In the genomic region with DNA sequence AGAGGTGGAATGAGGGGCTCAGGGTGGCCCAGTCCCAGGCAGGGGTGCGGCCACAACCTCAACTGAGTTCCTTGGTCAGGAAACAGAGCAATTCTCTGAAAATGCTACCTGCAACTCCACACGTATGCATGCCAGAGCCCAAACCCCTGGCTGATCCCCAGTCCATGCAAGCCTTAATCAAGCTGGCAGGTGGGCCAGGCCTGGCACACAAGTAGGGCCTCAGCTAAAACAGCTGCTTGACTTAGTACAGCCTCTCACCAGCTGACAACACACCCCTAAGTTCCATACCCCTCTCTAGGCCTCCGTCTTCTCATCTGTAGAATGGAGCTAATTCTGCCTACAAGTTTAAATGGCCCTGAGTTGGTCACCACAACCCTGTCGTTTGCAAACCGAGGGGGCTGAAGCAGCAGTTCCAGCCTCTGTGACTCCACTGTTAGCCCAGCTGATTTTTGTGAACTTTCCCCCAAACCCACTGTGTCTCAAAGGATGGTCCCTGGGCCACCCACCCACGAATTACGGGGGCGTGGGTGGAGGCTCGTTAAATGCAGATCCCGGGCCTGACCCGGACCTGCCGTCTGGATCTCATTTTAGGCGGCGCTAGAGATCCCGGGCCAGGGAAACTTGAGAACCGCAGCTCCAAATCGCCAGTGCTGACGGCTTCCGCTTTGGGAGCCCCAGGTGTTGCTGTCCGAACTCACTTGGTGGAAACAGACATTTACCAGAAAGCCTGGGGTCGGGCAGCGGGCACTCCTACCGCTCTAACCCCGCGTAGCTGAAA, we compare ENCODE assay signal across 8 cellular contexts. TPM values are rescaled to one million over a fixed set of nuclear protein-coding genes. Genes with fewer than 3 reads are reported as not detected.
DNase-seq lines count a peak whose midpoint lies in the region; ATAC-seq and TF ChIP-seq lines count a peak whose summit lies in the region.

No MANE protein-coding gene starts in this region.

- H3K9ac ChIP-seq in mammary epithelial cell (ENCODE audit: insufficient read depth, low read length) (no peak overlapping the region), skeletal muscle satellite cell (ENCODE audit: low read depth, low read length) (peak overlapping the region; percentile 33)

- H3K9me3 Mint-ChIP-seq in immature natural killer cell: no peaks in the 10 kb centered on the region

- H3K79me2 ChIP-seq in mammary epithelial cell (ENCODE audit: insufficient read depth, low read length): no peaks in the 10 kb centered on the region

- no peaks in the 10 kb centered on the region for H3K9me3 ChIP-seq in mammary epithelial cell (replicated peaks; ENCODE audit: insufficient read depth, low read length)
- no peaks in the 10 kb centered on the region for H3K9me3 ChIP-seq in skeletal muscle satellite cell (replicated peaks; ENCODE audit: low read length)

- no peaks in the 10 kb centered on the region for H3K36me3 ChIP-seq in BJ (ENCODE audit: control insufficient read depth, insufficient read depth, low read length)
- H3K36me3 ChIP-seq in mammary epithelial cell (ENCODE audit: insufficient read depth, low read length): no peaks in the 10 kb centered on the region
- H3K36me3 ChIP-seq in skeletal muscle satellite cell (ENCODE audit: insufficient read depth, low read length): no peaks in the 10 kb centered on the region

- 20% methylated on average over 13 of the region's 25 CpGs for WGBS in mammary epithelial cell (ENCODE audit: low coverage, missing lambda C conversion rate)

- H2AFZ ChIP-seq in mammary epithelial cell (ENCODE audit: low read depth, low read length): peak overlapping the region; percentile 95

- H3K4me1 Mint-ChIP-seq in immature natural killer cell: peaks cover 6 to 13% of the 10 kb centered on the region in 2 donors

- CTCF ChIA-PET in BJ (lab: Yijun Ruan, JAX): interaction anchor here (0.8 to 2.5 kb wide), 5 partner anchors 9 to 167 kb away, joined by 3 to 12 read pairs (median 3); no protein-coding TSS in a partner anchor
- CTCF ChIA-PET in mammary epithelial cell (lab: Charles Lee; ENCODE audit: low non-redundant PET): no interaction called here

- peak; percentile 4 for ATAC-seq in GM19025 (IDR thresholded peaks at IDR 0.05; ENCODE audit: low read depth, unreplicated experiment)
- no peak for ATAC-seq in GM21786 (IDR thresholded peaks at IDR 0.05; ENCODE audit: unreplicated experiment)

- no peaks in the 10 kb centered on the region for H3K36me3 Mint-ChIP-seq in immature natural killer cell

- peak; percentile 53 for TF ChIP-seq CTCF in BJ (IDR thresholded peaks at IDR 0.05; ENCODE audit: insufficient read depth, low read depth, low read length)
- TF ChIP-seq CTCF in LNCaP clone FGC (IDR thresholded peaks at IDR 0.05; ENCODE audit: control insufficient read depth, extremely low read depth, insufficient read depth): peak; percentile 36; the same call in 1 of the 2 replicates
- peak in 1 of 2 donors; percentile 40 for TF ChIP-seq CTCF in mammary epithelial cell (conservative IDR thresholded peaks at IDR 0.05 in 1 of 2, IDR thresholded peaks at IDR 0.05 in 1 of 2; ENCODE audit: extremely low read depth in 1 of 2, insufficient read depth in 1 of 2, low read depth in 1 of 2, low read length in 2 of 2)

- no peak overlapping the region for H3K27ac Mint-ChIP-seq in immature natural killer cell

- peak overlapping the region; percentile 94 for H3K4me2 ChIP-seq in mammary epithelial cell (ENCODE audit: insufficient read depth, low read depth, low read length)
- peak overlapping the region; percentile 86 for H3K4me2 ChIP-seq in skeletal muscle satellite cell (ENCODE audit: low read length)

- no TSS peak for BruUV-seq in mammary epithelial cell (replicated peaks; lab: Mats Ljungman, UMichigan)

- peaks cover 20% of the 10 kb centered on the region for H3K4me1 ChIP-seq in mammary epithelial cell (ENCODE audit: insufficient read depth, low read length)
- H3K4me1 ChIP-seq in skeletal muscle satellite cell (ENCODE audit: control insufficient read depth, insufficient read depth, low read length): peaks cover 7% of the 10 kb centered on the region

- H4K20me1 ChIP-seq in mammary epithelial cell (ENCODE audit: insufficient read depth, low read length): no peaks in the 10 kb centered on the region

- in situ Hi-C loops in mammary epithelial cell (cut with MboI; ENCODE audit: low sequenced_read_pairs in 2 of 2): no loop called here

- H3K27ac ChIP-seq in mammary epithelial cell (ENCODE audit: insufficient read depth, low read depth, low read length): no peak overlapping the region

- H3K4me3 Mint-ChIP-seq in immature natural killer cell: peak overlapping the region in 3 of 5 donors; percentile 15 to 51 (median 39)

- intact Hi-C loops in mammary epithelial cell (cut with micrococcal nuclease): no loop called here

- peaks cover 4 to 24% (median 13%) of the 10 kb centered on the region in 3 donors for H3K27me3 Mint-ChIP-seq in immature natural killer cell (ENCODE audit: low read depth in 3 of 3)

- dilution Hi-C loops in mammary epithelial cell (cut with HindIII; ENCODE audit: low sequenced_read_pairs): no loop called here

- H3K27me3 ChIP-seq in BJ (ENCODE audit: control insufficient read depth, insufficient read depth, low read length): peaks cover 9% of the 10 kb centered on the region
- peaks cover 10% of the 10 kb centered on the region for H3K27me3 ChIP-seq in mammary epithelial cell (ENCODE audit: insufficient read depth, low read length)
- peaks cover 58% of the 10 kb centered on the region for H3K27me3 ChIP-seq in skeletal muscle satellite cell (ENCODE audit: control insufficient read depth, insufficient read depth, low read length)

- POLR2A ChIA-PET in BJ (lab: Charles Lee): no interaction called here

- DNase-seq in BJ (ENCODE audit: low read depth): no peak
- peak; percentile 57 for DNase-seq in LNCaP clone FGC (ENCODE audit: low read depth)
- DNase-seq in mammary epithelial cell: peak; percentile 37
- DNase-seq in immature natural killer cell: no peak
- no peak for DNase-seq in T-helper 9 cell

- H3K4me3 ChIP-seq in BJ (ENCODE audit: low read depth, low read length): peak overlapping the region; percentile 45
- peak overlapping the region; percentile 64 for H3K4me3 ChIP-seq in LNCaP clone FGC (ENCODE audit: low read depth, low read length)
- peak overlapping the region; percentile 45 to 52 (median 49) for H3K4me3 ChIP-seq in mammary epithelial cell (replicated peaks in 1 of 3; ENCODE audit: insufficient read depth in 1 of 3, low read depth in 2 of 3, low read length in 3 of 3)
- H3K4me3 ChIP-seq in skeletal muscle satellite cell (ENCODE audit: low read length): peak overlapping the region; percentile 68

RNA-seq across cellular contexts. Expression of a gene that starts 0.9 kb away (rescaled TPM):
- polyA plus RNA-seq in BJ (2011; rRNA removed) (0.13 and 0.18 TPM in 2 replicates), mammary epithelial cell (0.28 TPM), immature natural killer cell (not detected)
- polyA minus RNA-seq in BJ (2011; rRNA and poly(A)+ RNA removed): 0.26 and 0.33 TPM in 2 replicates
- total RNA-seq in mammary epithelial cell: 10 to 100 TPM in 1 of 2 donors, under 1 TPM in 1; 0.78 to 11.0 TPM
- polyA minus RNA-seq in mammary epithelial cell: not detected
- not detected in 2 replicates for total RNA-seq in skeletal muscle satellite cell (2012; rRNA removed)

RNA-seq across cellular contexts. Expression of a gene that starts 1.1 kb away (rescaled TPM):
- polyA plus RNA-seq in BJ (2011; rRNA removed): 0.33 and 0.36 TPM in 2 replicates
- polyA minus RNA-seq in BJ (2011; rRNA and poly(A)+ RNA removed): 0.09 and 0.15 TPM in 2 replicates
- 1 to 10 TPM in 1 of 2 donors, under 1 TPM in 1; 0.31 to 1.7 TPM for total RNA-seq in mammary epithelial cell
- 0.18 TPM for polyA plus RNA-seq in mammary epithelial cell
- polyA minus RNA-seq in mammary epithelial cell: not detected
- polyA plus RNA-seq in immature natural killer cell: 1 to 10 TPM in 1 of 3 donors, under 1 TPM in 1, not detected in 1; 0.79 to 1.2 TPM
- not detected in 2 replicates for total RNA-seq in skeletal muscle satellite cell (2012; rRNA removed)

RNA-seq across cellular contexts. Expression of a gene that starts 36.7 kb away (rescaled TPM):
- polyA plus RNA-seq in BJ (2011; rRNA removed) (33.0 and 36.8 TPM in 2 replicates), mammary epithelial cell (13.3 TPM), immature natural killer cell (10 to 100 TPM; 20.7 to 28.0 (median 22.5) TPM)
- polyA minus RNA-seq in BJ (2011; rRNA and poly(A)+ RNA removed): 26.0 and 29.1 TPM in 2 replicates
- 10 to 100 TPM; 25.3 to 36.1 TPM for total RNA-seq in mammary epithelial cell
- polyA minus RNA-seq in mammary epithelial cell: 20.1 TPM
- total RNA-seq in skeletal muscle satellite cell (2012; rRNA removed): 16.7 and 26.2 TPM in 2 replicates

RNA-seq across cellular contexts. Expression of a gene that starts 46.4 kb away (rescaled TPM):
- polyA plus RNA-seq in BJ (2011; rRNA removed) (20.3 and 37.0 TPM in 2 replicates), mammary epithelial cell (37.2 TPM), immature natural killer cell (100 to 1,000 TPM; 140 to 207 (median 188) TPM)
- polyA minus RNA-seq in BJ (2011; rRNA and poly(A)+ RNA removed): 4.4 and 5.5 TPM in 2 replicates
- 10 to 100 TPM; 16.8 to 38.7 TPM for total RNA-seq in mammary epithelial cell
- 15.5 TPM for polyA minus RNA-seq in mammary epithelial cell
- total RNA-seq in skeletal muscle satellite cell (2012; rRNA removed): 11.4 and 19.4 TPM in 2 replicates

Comparison
In these comparisons a context has a peak if more than half of its experiments do, and no peak if none do; other contexts are left out.
1. DNase-seq: peak in LNCaP clone FGC (single experiment) and mammary epithelial cell (single experiment); none in BJ (single experiment), immature natural killer cell (0 of 3) and T-helper 9 cell (single experiment).
2. Peak in every context shown above with its lines, with median percentiles within 50 percentile points of each other: H3K4me3 ChIP-seq.